In the genomic region with DNA sequence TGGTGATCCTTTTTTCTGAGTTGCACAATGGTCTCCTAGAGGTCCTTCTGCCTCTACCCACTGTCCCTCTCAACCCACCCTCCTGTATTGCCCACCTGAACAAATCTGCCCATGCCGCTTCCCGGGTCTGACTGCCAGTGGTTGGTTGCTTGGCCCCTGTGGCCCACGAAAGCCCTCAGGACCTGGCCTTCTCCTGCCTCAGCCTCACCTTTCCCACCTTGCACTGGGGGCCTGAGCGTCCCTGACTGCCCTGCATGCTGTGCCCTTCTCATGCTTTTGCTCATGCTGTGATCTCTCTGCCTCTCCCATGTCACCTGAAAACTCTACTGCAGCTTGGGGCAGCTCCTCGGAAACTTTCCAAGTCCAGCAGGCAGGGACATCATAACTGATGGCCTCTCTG, we compare ENCODE assay signal across 19 cellular contexts. TPM values are rescaled to one million over a fixed set of nuclear protein-coding genes. Genes with fewer than 3 reads are reported as not detected.
DNase-seq lines count a peak whose midpoint lies in the region; ATAC-seq and TF ChIP-seq lines count a peak whose summit lies in the region.
"Had no signal": no experiment of that assay in that cellular context is flagged by ENCODE, and none has a peak within 500 bp of the region (broad histone marks: within the 10 kb centered on the region; RNA-seq: fewer than 3 reads in every experiment).

No MANE protein-coding gene starts in this region.

- H3K27me3 Mint-ChIP-seq in activated naive CD8-positive, alpha-beta T cell treated with anti-CD3 and anti-CD28 coated beads, Interleukin-2, amount 10 ng/mL, durations not matched to agents 7 days and 5 days = peaks cover 3% of the 10 kb centered on the region
- peaks cover 2% of the 10 kb centered on the region for H3K27me3 Mint-ChIP-seq in activated naive CD8-positive, alpha-beta T cell treated with anti-CD3 and anti-CD28 coated beads, Interleukin-2, amount 50 U/mL, for 24 hours
- H3K27me3 Mint-ChIP-seq in T-helper 2 cell treated with Interferon-gamma antibody and Interleukin-4, amounts not matched to agents 5 μg/mL and 100 μg/mL, for 36 hours (ENCODE audit: low read depth) = peaks cover 7% of the 10 kb centered on the region
- H3K27me3 Mint-ChIP-seq: IgD-negative memory B cell had no signal

- H3K9me2 ChIP-seq in hepatocyte (replicated peaks; ENCODE audit: insufficient read depth) = no peaks in the 10 kb centered on the region

- POLR2A ChIA-PET in activated naive CD8-positive, alpha-beta T cell treated with anti-CD3 and anti-CD28 coated beads, Interleukin-2, amount 10 ng/mL, durations not matched to agents 7 days and 5 days (lab: Charles Lee) = interaction anchor here (1.5 kb wide), 1 partner anchor 170 kb away, joined by 4 read pairs; no protein-coding TSS in a partner anchor

- no peaks in the 10 kb centered on the region for H3K9me3 Mint-ChIP-seq in activated naive CD8-positive, alpha-beta T cell treated with anti-CD3 and anti-CD28 coated beads, Interleukin-2, amount 10 ng/mL, durations not matched to agents 7 days and 5 days
- H3K9me3 Mint-ChIP-seq in activated naive CD8-positive, alpha-beta T cell treated with anti-CD3 and anti-CD28 coated beads, Interleukin-2, amount 50 U/mL, for 24 hours = no peaks in the 10 kb centered on the region
- no peaks in the 10 kb centered on the region for H3K9me3 Mint-ChIP-seq in T-helper 2 cell treated with Interferon-gamma antibody and Interleukin-4, amounts not matched to agents 5 μg/mL and 100 μg/mL, for 36 hours
- H3K9me3 Mint-ChIP-seq: CD14-positive monocyte; CD8-positive, alpha-beta T cell; IgD-negative memory B cell had no signal

- WGBS in hepatocyte (ENCODE audit: low lambda C conversion rate, missing lambda C conversion rate) = 87% methylated on average over 5 of the region's 5 CpGs
- WGBS in spleen, 5 donors = 76 to 87% (median 83%) methylated on average over 5 of the region's 5 CpGs
- 74 to 89% methylated on average over 4 to 5 of the region's 5 CpGs for WGBS in transverse colon (ENCODE audit: low coverage in 1 of 2), 2 donors

- ATAC-seq in activated naive CD8-positive, alpha-beta T cell treated with anti-CD3 and anti-CD28 coated beads, Interleukin-2, amount 10 ng/mL, durations not matched to agents 7 days and 5 days (ENCODE audit: low read depth) = no peak
- ATAC-seq in activated naive CD8-positive, alpha-beta T cell treated with anti-CD3 and anti-CD28 coated beads, Interleukin-2, amount 50 U/mL, for 24 hours = no peak
- ATAC-seq: A549; CD8-positive, alpha-beta T cell; HepG2 had no signal

- no peaks in the 10 kb centered on the region for H3K36me3 Mint-ChIP-seq in activated naive CD8-positive, alpha-beta T cell treated with anti-CD3 and anti-CD28 coated beads, Interleukin-2, amount 10 ng/mL, durations not matched to agents 7 days and 5 days
- H3K36me3 Mint-ChIP-seq in activated naive CD8-positive, alpha-beta T cell treated with anti-CD3 and anti-CD28 coated beads, Interleukin-2, amount 50 U/mL, for 24 hours (ENCODE audit: low read depth) = no peaks in the 10 kb centered on the region
- H3K36me3 Mint-ChIP-seq in T-helper 2 cell treated with Interferon-gamma antibody and Interleukin-4, amounts not matched to agents 5 μg/mL and 100 μg/mL, for 36 hours (ENCODE audit: low read depth) = no peaks in the 10 kb centered on the region
- H3K36me3 Mint-ChIP-seq: CD14-positive monocyte; CD8-positive, alpha-beta T cell had no signal

- H3K36me3 ChIP-seq in hepatocyte (replicated peaks; ENCODE audit: insufficient read depth, low read depth) (no peaks in the 10 kb centered on the region), spleen (no peaks in the 10 kb centered on the region), transverse colon (no peaks in the 10 kb centered on the region)
- H3K36me3 ChIP-seq: HAP-1 had no signal

- H3K27ac ChIP-seq in hepatocyte (no peak overlapping the region), spleen (no peak overlapping the region), transverse colon (no peak overlapping the region)
- H3K27ac ChIP-seq: 22Rv1, A549 had no signal

- H2AFZ ChIP-seq in hepatocyte = no peak overlapping the region

- no peak for TF ChIP-seq EP300 in transverse colon (IDR thresholded peaks at IDR 0.05; ENCODE audit: low read depth)

- no peaks in the 10 kb centered on the region for H3K79me2 ChIP-seq in hepatocyte

- in situ Hi-C loops in transverse colon (cut with MboI; ENCODE audit: low pct_ligation_motif_present in 1 of 4, low pct_unique_long_range_greater_than_20kb in 1 of 4, low sequenced_read_pairs in 3 of 4) = no loop called here

- no peak overlapping the region for H3K4me3 ChIP-seq in hepatocyte
- no peak overlapping the region for H3K4me3 ChIP-seq in spleen
- H3K4me3 ChIP-seq in transverse colon = no peak overlapping the region
- H3K4me3 ChIP-seq: A549, HAP-1 had no signal

- H3K9me3 ChIP-seq in hepatocyte (ENCODE audit: low read depth) (no peaks in the 10 kb centered on the region), spleen (no peaks in the 10 kb centered on the region), transverse colon (no peaks in the 10 kb centered on the region)
- H3K9me3 ChIP-seq: A549, HAP-1 had no signal

- peak overlapping the region; percentile 24 for H3K27ac Mint-ChIP-seq in activated naive CD8-positive, alpha-beta T cell treated with anti-CD3 and anti-CD28 coated beads, Interleukin-2, amount 10 ng/mL, durations not matched to agents 7 days and 5 days
- no peak overlapping the region for H3K27ac Mint-ChIP-seq in activated naive CD8-positive, alpha-beta T cell treated with anti-CD3 and anti-CD28 coated beads, Interleukin-2, amount 50 U/mL, for 24 hours
- no peak overlapping the region for H3K27ac Mint-ChIP-seq in T-helper 2 cell treated with Interferon-gamma antibody and Interleukin-4, amounts not matched to agents 5 μg/mL and 100 μg/mL, for 36 hours
- H3K27ac Mint-ChIP-seq: CD8-positive, alpha-beta T cell; IgD-negative memory B cell had no signal

- no peaks in the 10 kb centered on the region for H4K20me1 ChIP-seq in hepatocyte (ENCODE audit: insufficient read depth, poor library complexity, severe bottlenecking)

- peaks cover 9% of the 10 kb centered on the region for H3K4me1 ChIP-seq in hepatocyte (ENCODE audit: insufficient read depth)
- H3K4me1 ChIP-seq in spleen = peaks cover 0 to 5% (median 0%) of the 10 kb centered on the region in 6 donors
- no peaks in the 10 kb centered on the region for H3K4me1 ChIP-seq in transverse colon
- H3K4me1 ChIP-seq: A549, HAP-1 had no signal

- no peak for DNase-seq in activated naive CD8-positive, alpha-beta T cell treated with anti-CD3 and anti-CD28 coated beads, Interleukin-2, amount 10 ng/mL, durations not matched to agents 7 days and 5 days
- no peak for DNase-seq in activated naive CD8-positive, alpha-beta T cell treated with anti-CD3 and anti-CD28 coated beads, Interleukin-2, amount 50 U/mL, for 24 hours
- DNase-seq in hepatocyte (ENCODE audit: low spot score) (peak; percentile 1), spleen (peak; percentile 61), transverse colon (no peak), germinal center (ENCODE audit: low spot score) (no peak)
- no peak for DNase-seq in T-helper 2 cell treated with Interferon-gamma antibody and Interleukin-4, amounts not matched to agents 5 μg/mL and 100 μg/mL, for 36 hours (ENCODE audit: low spot score)
- DNase-seq: AML-193; Calu3; CD8-positive, alpha-beta T cell; DMS79 treated with DMSO at 0.1 percent for 48 hours; GF-D8; GOT3 had no signal

- peaks cover 2% of the 10 kb centered on the region for H3K4me1 Mint-ChIP-seq in activated naive CD8-positive, alpha-beta T cell treated with anti-CD3 and anti-CD28 coated beads, Interleukin-2, amount 10 ng/mL, durations not matched to agents 7 days and 5 days
- H3K4me1 Mint-ChIP-seq in activated naive CD8-positive, alpha-beta T cell treated with anti-CD3 and anti-CD28 coated beads, Interleukin-2, amount 50 U/mL, for 24 hours = peaks cover 2% of the 10 kb centered on the region
- peaks cover 2% of the 10 kb centered on the region for H3K4me1 Mint-ChIP-seq in T-helper 2 cell treated with Interferon-gamma antibody and Interleukin-4, amounts not matched to agents 5 μg/mL and 100 μg/mL, for 36 hours (ENCODE audit: low read depth)

- TF ChIP-seq CTCF in hepatocyte (IDR thresholded peaks at IDR 0.05; ENCODE audit: poor library complexity) = no peak
- no peak for TF ChIP-seq CTCF in spleen (IDR thresholded peaks at IDR 0.05 in 8 of 11, conservative IDR thresholded peaks at IDR 0.05 in 3 of 11)
- TF ChIP-seq CTCF in transverse colon (IDR thresholded peaks at IDR 0.05) = no peak

- H3K4me2 ChIP-seq in hepatocyte = no peak overlapping the region
- H3K4me2 ChIP-seq: A549 had no signal

- no peaks in the 10 kb centered on the region for H3K27me3 ChIP-seq in hepatocyte
- H3K27me3 ChIP-seq in spleen (replicated peaks in 1 of 7) = peaks cover 0 to 3% (median 0%) of the 10 kb centered on the region in 7 donors
- no peaks in the 10 kb centered on the region for H3K27me3 ChIP-seq in transverse colon

- H3K4me3 Mint-ChIP-seq in activated naive CD8-positive, alpha-beta T cell treated with anti-CD3 and anti-CD28 coated beads, Interleukin-2, amount 10 ng/mL, durations not matched to agents 7 days and 5 days = no peak overlapping the region
- H3K4me3 Mint-ChIP-seq in activated naive CD8-positive, alpha-beta T cell treated with anti-CD3 and anti-CD28 coated beads, Interleukin-2, amount 50 U/mL, for 24 hours = no peak overlapping the region
- H3K4me3 Mint-ChIP-seq in T-helper 2 cell treated with Interferon-gamma antibody and Interleukin-4, amounts not matched to agents 5 μg/mL and 100 μg/mL, for 36 hours = no peak overlapping the region
- H3K4me3 Mint-ChIP-seq: CD14-positive monocyte; CD8-positive, alpha-beta T cell; IgD-negative memory B cell had no signal

- intact Hi-C loops in spleen (cut with DNase I; ENCODE audit: low total_unique reads) (loop anchor here (5.0 to 10.0 kb wide), 2 partner anchors 167 to 235 kb away; no protein-coding TSS in a partner anchor), transverse colon (cut with DNase I; ENCODE audit: low total_unique reads) (no loop called here)

- no peak for TF ChIP-seq POLR2A in spleen (IDR thresholded peaks at IDR 0.05)
- no peak for TF ChIP-seq POLR2A in transverse colon (IDR thresholded peaks at IDR 0.05)

RNA-seq across cellular contexts. Expression of a gene that starts 13.8 kb away (rescaled TPM):
- total RNA-seq in activated naive CD8-positive, alpha-beta T cell treated with anti-CD3 and anti-CD28 coated beads, Interleukin-2, amount 10 ng/mL, durations not matched to agents 7 days and 5 days = 10 to 100 TPM; 43.4 to 50.9 TPM
- 3.3 and 5.9 TPM in 2 replicates for total RNA-seq in hepatocyte
- 10.2 and 11.3 TPM in 2 replicates for polyA plus RNA-seq in hepatocyte
- 100 to 1,000 TPM in 1 of 7 donors, 10 to 100 TPM in 6; 22.3 to 110 (median 60.8) TPM for total RNA-seq in spleen
- 10 to 100 TPM in 1 of 3 donors, 1 to 10 TPM in 2; 2.9 to 11.7 (median 4.0) TPM for polyA plus RNA-seq in spleen
- total RNA-seq in transverse colon = 10 to 100 TPM; 18.3 to 33.7 (median 30.2) TPM

RNA-seq across cellular contexts. Expression of a gene that starts 34.6 kb away (rescaled TPM):
- 1 to 10 TPM; 2.9 to 3.7 TPM for total RNA-seq in activated naive CD8-positive, alpha-beta T cell treated with anti-CD3 and anti-CD28 coated beads, Interleukin-2, amount 10 ng/mL, durations not matched to agents 7 days and 5 days
- total RNA-seq in hepatocyte (59.6 and 73.3 TPM in 2 replicates), spleen (10 to 100 TPM in 5 of 7 donors, 1 to 10 TPM in 2; 5.2 to 31.8 (median 18.0) TPM), transverse colon (10 to 100 TPM in 1 of 4 donors, 1 to 10 TPM in 3; 2.4 to 13.1 (median 6.8) TPM)
- polyA plus RNA-seq in hepatocyte (241 and 328 TPM in 2 replicates), spleen (10 to 100 TPM in 1 of 3 donors, 1 to 10 TPM in 2; 5.5 to 26.2 (median 9.5) TPM)
- polyA plus RNA-seq: CD14-positive monocyte, IgD-negative memory B cell had no signal

RNA-seq across cellular contexts. Expression of a gene that starts 37.1 kb away (rescaled TPM):
- total RNA-seq in activated naive CD8-positive, alpha-beta T cell treated with anti-CD3 and anti-CD28 coated beads, Interleukin-2, amount 10 ng/mL, durations not matched to agents 7 days and 5 days = 10 to 100 TPM; 62.1 to 71.7 TPM
- total RNA-seq in hepatocyte (49.2 and 66.0 TPM in 2 replicates), spleen (100 to 1,000 TPM in 1 of 7 donors, 10 to 100 TPM in 6; 51.0 to 111 (median 56.9) TPM), transverse colon (10 to 100 TPM; 59.8 to 95.3 (median 86.5) TPM)
- polyA plus RNA-seq in hepatocyte (147 and 154 TPM in 2 replicates), spleen (100 to 1,000 TPM; 119 to 185 (median 182) TPM)

RNA-seq across cellular contexts. Expression of a gene that starts 37.6 kb away (rescaled TPM):
- 1 to 10 TPM; 7.3 to 7.9 TPM for total RNA-seq in activated naive CD8-positive, alpha-beta T cell treated with anti-CD3 and anti-CD28 coated beads, Interleukin-2, amount 10 ng/mL, durations not matched to agents 7 days and 5 days
- total RNA-seq in hepatocyte (9.1 and 14.1 TPM in 2 replicates), spleen (10 to 100 TPM in 1 of 7 donors, 1 to 10 TPM in 6; 4.1 to 13.2 (median 5.9) TPM), transverse colon (10 to 100 TPM in 1 of 4 donors, 1 to 10 TPM in 2, not detected in 1; 4.9 to 50.4 (median 9.6) TPM)
- polyA plus RNA-seq in hepatocyte (12.2 and 15.1 TPM in 2 replicates), spleen (1 to 10 TPM; 2.1 to 3.8 (median 2.9) TPM)

Comparison
In these comparisons a context has a peak if more than half of its experiments do, and no peak if none do; other contexts are left out.
1. DNase-seq: peak in hepatocyte (single experiment) and spleen (single experiment); none in activated naive CD8-positive, alpha-beta T cell treated with anti-CD3 and anti-CD28 coated beads, Interleukin-2, amount 10 ng/mL, durations not matched to agents 7 days and 5 days (single experiment), activated naive CD8-positive, alpha-beta T cell treated with anti-CD3 and anti-CD28 coated beads, Interleukin-2, amount 50 U/mL, for 24 hours (single experiment), transverse colon (single experiment), germinal center (single experiment) and T-helper 2 cell treated with Interferon-gamma antibody and Interleukin-4, amounts not matched to agents 5 μg/mL and 100 μg/mL, for 36 hours (single experiment).